Comparison of ENCODE assay signal across 8 cellular contexts in genomic region chr10:91298224-91298862, GRCh38.
DNase-seq lines count a peak whose midpoint lies in the region; ATAC-seq and TF ChIP-seq lines count a peak whose summit lies in the region.

No MANE protein-coding gene starts in this region.

- H3K27me3 ChIP-seq in iPS DF 6.9 (ENCODE audit: control insufficient read depth, insufficient read depth, low read length) (no peaks in the 10 kb centered on the region), gastrocnemius medialis (no peaks in the 10 kb centered on the region)

- peak; percentile 93 for TF ChIP-seq CTCF in GM12875 (IDR thresholded peaks at IDR 0.05; ENCODE audit: borderline replicate concordance, insufficient read depth, low read depth, low read length)
- peak; percentile 91 for TF ChIP-seq CTCF in astrocyte of the spinal cord (IDR thresholded peaks at IDR 0.05; ENCODE audit: low read depth, low read length)
- peak; percentile 91 to 98 (median 94) for TF ChIP-seq CTCF in gastrocnemius medialis (IDR thresholded peaks at IDR 0.05 in 4 of 5, conservative IDR thresholded peaks at IDR 0.05 in 1 of 5)

- intact Hi-C loops in gastrocnemius medialis (cut with DNase I; ENCODE audit: low total_unique reads), result loop anchor here (1.0 kb wide), 3 partner anchors 71 to 337 kb away; partner anchors contain the start of gene HECTD2

- TF ChIP-seq POLR2A in gastrocnemius medialis (IDR thresholded peaks at IDR 0.05), result peak in 1 of 2 donors; percentile 3

- ATAC-seq in HG02870 (IDR thresholded peaks at IDR 0.05; ENCODE audit: unreplicated experiment), result peak; percentile 77
- peak; percentile 87 to 94 for ATAC-seq in gastrocnemius medialis

- no CpG with 5 or more reads among the region's 23 CpGs for WGBS in iPS DF 6.9 (ENCODE audit: insufficient coverage, insufficient read length)

- H3K4me3 ChIP-seq in GM12875 (ENCODE audit: low read depth, low read length) (no peak overlapping the region), astrocyte of the spinal cord (ENCODE audit: low read depth, low read length) (peak overlapping the region; percentile 42), iPS DF 6.9 (ENCODE audit: low read length) (no peak overlapping the region; the same call in 1 of the 2 replicates), gastrocnemius medialis (peak overlapping the region; percentile 29 to 64 (median 38))

- no peak overlapping the region for H3K27ac ChIP-seq in iPS DF 6.9 (ENCODE audit: low read length)
- peak overlapping the region in 1 of 4 donors; percentile 32 for H3K27ac ChIP-seq in gastrocnemius medialis

- H3K4me1 ChIP-seq in iPS DF 6.9 (ENCODE audit: control insufficient read depth, insufficient read depth, low read length) (no peaks in the 10 kb centered on the region), gastrocnemius medialis (peaks cover 4 to 5% of the 10 kb centered on the region in 2 donors)

- no peaks in the 10 kb centered on the region for H3K9me3 ChIP-seq in iPS DF 6.9 (ENCODE audit: control insufficient read depth, insufficient read depth, low read length)
- no peaks in the 10 kb centered on the region for H3K9me3 ChIP-seq in gastrocnemius medialis

- peak; percentile 84 for DNase-seq in NCI-H146 treated with DMSO at 0.1 percent for 48 hours (lab: John Stamatoyannopoulos, UW; ENCODE audit: unreplicated experiment)
- peak; percentile 68 for DNase-seq in T1000 (lab: John Stamatoyannopoulos, UW)
- peak; percentile 87 for DNase-seq in astrocyte of the spinal cord (ENCODE audit: low read depth, low spot score)
- peak; percentile 75 for DNase-seq in iPS DF 6.9 (ENCODE audit: low read depth, low spot score)
- DNase-seq in gastrocnemius medialis, result peak; percentile 57 to 72
- no peak for DNase-seq in cortex of kidney (lab: John Stamatoyannopoulos, UW)

- no peaks in the 10 kb centered on the region for H3K36me3 ChIP-seq in iPS DF 6.9 (ENCODE audit: control insufficient read depth, insufficient read depth, low read length)
- no peaks in the 10 kb centered on the region for H3K36me3 ChIP-seq in gastrocnemius medialis

- in situ Hi-C loops in astrocyte of the spinal cord (cut with HindIII; ENCODE audit: low sequenced_read_pairs) (no loop called here), gastrocnemius medialis (cut with MboI; ENCODE audit: low sequenced_read_pairs in 4 of 4) (loop anchor here in 1 of 4 donors (5.0 kb wide), 1 partner anchor 74 kb away; no protein-coding TSS in a partner anchor)

Comparison
In these comparisons a context has a peak if more than half of its experiments do, and no peak if none do; other contexts are left out.
1. H3K4me3 ChIP-seq: peak in astrocyte of the spinal cord (single experiment) and gastrocnemius medialis (4 of 4); none in GM12875 (single experiment) and iPS DF 6.9 (single experiment).
2. Peak in every context shown above with its lines, with median percentiles within 50 percentile points of each other: CTCF ChIP-seq.